Comparison of ENCODE assay signal across 8 cellular contexts in the genomic region with DNA sequence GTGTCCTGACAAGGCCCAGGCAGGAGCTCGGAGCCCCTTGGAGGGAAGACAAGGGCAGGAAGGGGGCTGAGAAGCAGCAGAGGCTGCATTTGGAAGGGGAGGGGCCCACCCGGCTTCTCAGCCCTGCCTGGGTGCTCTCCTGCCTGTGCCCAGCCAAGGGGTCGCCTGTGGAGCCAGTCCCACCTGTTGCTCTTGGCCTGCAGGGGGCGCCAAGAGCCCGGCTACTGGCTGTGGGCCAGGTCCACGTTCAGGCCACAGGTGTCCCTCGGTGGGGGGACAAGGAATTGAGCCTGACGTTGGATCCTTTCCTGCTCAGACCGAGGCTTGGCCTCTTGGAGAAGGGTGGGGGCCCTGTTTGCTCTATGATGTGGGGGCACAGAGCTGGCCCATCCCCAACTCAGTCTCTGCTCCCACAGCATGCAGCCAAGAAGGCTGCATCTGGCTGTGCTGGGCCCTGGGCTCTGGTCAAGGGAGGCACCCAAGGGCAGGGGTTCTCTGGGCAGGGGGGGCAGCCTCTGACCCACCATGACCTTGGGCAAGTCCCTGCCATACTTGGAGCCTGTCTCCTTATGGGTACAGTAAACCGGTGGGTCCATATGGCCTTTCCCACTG. TPM values are rescaled to one million over a fixed set of nuclear protein-coding genes. Genes with fewer than 3 reads are reported as not detected.
A peak's percentile ranks its signal among the peaks of the same experiment; 100 is the strongest.
DNase-seq lines count a peak whose midpoint lies in the region; ATAC-seq, FAIRE-seq and TF ChIP-seq lines count a peak whose summit lies in the region.

No MANE protein-coding gene starts in this region.

- TF ChIP-seq CTCF in D721Med (IDR thresholded peaks at IDR 0.05; ENCODE audit: insufficient read depth, missing control alignments) (peak; percentile 62), VCaP (conservative IDR thresholded peaks at IDR 0.05) (peak; percentile 91), breast epithelium (IDR thresholded peaks at IDR 0.05) (peak; percentile 37 to 79 (median 75))

- H4K5ac ChIP-seq in mesendoderm (ENCODE audit: low read length): no peak overlapping the region

- no peak overlapping the region for H2AK5ac ChIP-seq in mesendoderm (ENCODE audit: low read length)

- H3K79me2 ChIP-seq in mesendoderm (ENCODE audit: control insufficient read depth, insufficient read depth, low read length): no peaks in the 10 kb centered on the region

- no peak for FAIRE-seq in D721Med (lab: Jason Lieb, UNC)

- no peak overlapping the region for H3K4me3 ChIP-seq in breast epithelium
- no peak overlapping the region for H3K4me3 ChIP-seq in mesendoderm (ENCODE audit: low read length)

- H3K27me3 Mint-ChIP-seq in stimulated activated memory B cell treated with anti-CD40 and anti-IgM and Interleukin-4, amounts not matched to agents 10 μg/mL and 1 μg/mL and 100 μg/mL, for 72 hours: peaks cover 10% of the 10 kb centered on the region

- peaks cover 6% of the 10 kb centered on the region for H3K36me3 Mint-ChIP-seq in stimulated activated memory B cell treated with anti-CD40 and anti-IgM and Interleukin-4, amounts not matched to agents 10 μg/mL and 1 μg/mL and 100 μg/mL, for 72 hours

- H3K56ac ChIP-seq in mesendoderm (ENCODE audit: low read length): no peak overlapping the region

- peaks cover under 1% of the 10 kb centered on the region for H3K4me1 Mint-ChIP-seq in stimulated activated memory B cell treated with anti-CD40 and anti-IgM and Interleukin-4, amounts not matched to agents 10 μg/mL and 1 μg/mL and 100 μg/mL, for 72 hours

- ATAC-seq in stimulated activated memory B cell treated with anti-CD40 and anti-IgM and Interleukin-4, amounts not matched to agents 10 μg/mL and 1 μg/mL and 100 μg/mL, for 72 hours: peak; percentile 61
- ATAC-seq in GM18861 (IDR thresholded peaks at IDR 0.05; ENCODE audit: unreplicated experiment) (no peak), HG02981 (IDR thresholded peaks at IDR 0.05; ENCODE audit: unreplicated experiment) (no peak)

- H2BK5ac ChIP-seq in mesendoderm (ENCODE audit: low read length): no peak overlapping the region

- H3K27me3 ChIP-seq in breast epithelium (no peaks in the 10 kb centered on the region), mesendoderm (ENCODE audit: insufficient read depth, low read length, poor library complexity) (no peaks in the 10 kb centered on the region)

- H3K4me1 ChIP-seq in breast epithelium: peaks cover 0 to 5% of the 10 kb centered on the region in 2 donors
- no peaks in the 10 kb centered on the region for H3K4me1 ChIP-seq in mesendoderm (ENCODE audit: control insufficient read depth, low read depth, low read length)

- no peaks in the 10 kb centered on the region for H3K9me3 ChIP-seq in breast epithelium

- intact Hi-C loops in breast epithelium (cut with DNase I; ENCODE audit: low total_unique reads): no loop called here

- H2BK15ac ChIP-seq in mesendoderm (replicated peaks; ENCODE audit: low read depth): no peak overlapping the region

- no peak overlapping the region for H3K23ac ChIP-seq in mesendoderm (ENCODE audit: low read length)

- H3K4me3 Mint-ChIP-seq in stimulated activated memory B cell treated with anti-CD40 and anti-IgM and Interleukin-4, amounts not matched to agents 10 μg/mL and 1 μg/mL and 100 μg/mL, for 72 hours: no peak overlapping the region

- no peak overlapping the region for H3K18ac ChIP-seq in mesendoderm (ENCODE audit: low read length)

- H3K4ac ChIP-seq in mesendoderm (ENCODE audit: low read depth, low read length): no peak overlapping the region

- H4K8ac ChIP-seq in mesendoderm (ENCODE audit: low read depth, low read length): no peak overlapping the region

- no peak overlapping the region for H3K27ac ChIP-seq in VCaP
- H3K27ac ChIP-seq in breast epithelium: no peak overlapping the region
- H3K27ac ChIP-seq in mesendoderm (ENCODE audit: low read depth, low read length): no peak overlapping the region

- no peak overlapping the region for H3K9ac ChIP-seq in mesendoderm (ENCODE audit: low read length)

- no peak overlapping the region for H3K4me2 ChIP-seq in mesendoderm (ENCODE audit: low read length)

- H3K36me3 ChIP-seq in breast epithelium: no peaks in the 10 kb centered on the region
- no peaks in the 10 kb centered on the region for H3K36me3 ChIP-seq in mesendoderm (ENCODE audit: control insufficient read depth, insufficient read depth, low read length)

- H3K27ac Mint-ChIP-seq in stimulated activated memory B cell treated with anti-CD40 and anti-IgM and Interleukin-4, amounts not matched to agents 10 μg/mL and 1 μg/mL and 100 μg/mL, for 72 hours: no peak overlapping the region

- peak; percentile 78 for DNase-seq in D721Med (ENCODE audit: insufficient read length, low spot score)
- peak; percentile 19 for DNase-seq in LoVo (ENCODE audit: low spot score)
- DNase-seq in breast epithelium (ENCODE audit: low spot score in 2 of 2): no peak
- peak; percentile 80 for DNase-seq in mesendoderm

- no peaks in the 10 kb centered on the region for H3K79me1 ChIP-seq in mesendoderm (ENCODE audit: low read length)

- TF ChIP-seq POLR2A in breast epithelium (IDR thresholded peaks at IDR 0.05): no peak

- H3K9me3 Mint-ChIP-seq in stimulated activated memory B cell treated with anti-CD40 and anti-IgM and Interleukin-4, amounts not matched to agents 10 μg/mL and 1 μg/mL and 100 μg/mL, for 72 hours: no peaks in the 10 kb centered on the region

- WGBS in mesendoderm (ENCODE audit: extremely low coverage, insufficient coverage, low lambda C conversion rate): no CpG with 5 or more reads among the region's 10 CpGs

- no peak overlapping the region for H2BK120ac ChIP-seq in mesendoderm (ENCODE audit: low read depth, low read length)

RNA-seq across cellular contexts. Expression of a gene that starts 10.9 kb away (rescaled TPM):
- 1 to 10 TPM in 2 of 3 donors, not detected in 1; 1.6 to 3.1 TPM for total RNA-seq in breast epithelium
- polyA plus RNA-seq in mesendoderm (2013, experiment 1 of 2): 0.08 TPM
- 0.10 TPM for polyA plus RNA-seq in mesendoderm (2013, experiment 2 of 2)

Comparison
In these comparisons a context has a peak if more than half of its experiments do, and no peak if none do; other contexts are left out.
1. DNase-seq: peak in D721Med (single experiment), LoVo (single experiment) and mesendoderm (single experiment); none in breast epithelium (0 of 2).
2. Peak in every context shown above with its lines, with median percentiles within 50 percentile points of each other: CTCF ChIP-seq.